18 cellular contexts compared by ENCODE assay signal in the genomic region with DNA sequence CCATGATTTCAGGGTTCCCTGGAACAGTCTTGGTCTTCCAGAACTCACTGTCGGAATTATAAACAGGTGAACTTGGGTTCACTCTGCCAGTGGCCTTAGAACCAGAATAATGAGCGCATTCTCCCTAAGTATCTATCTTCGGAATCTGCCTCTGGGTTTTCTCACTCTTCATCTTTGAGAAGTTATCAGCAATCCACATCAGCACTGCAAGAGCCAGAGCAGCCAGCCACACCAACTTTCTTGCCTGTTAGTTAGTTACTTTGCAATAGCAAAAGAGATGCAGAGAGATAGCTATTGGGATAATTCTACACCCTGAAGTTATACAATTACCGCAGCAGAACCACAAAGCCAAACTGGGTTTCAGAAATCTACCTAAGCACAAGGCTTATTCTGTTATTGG.
"Had no signal": no experiment of that assay in that cellular context is flagged by ENCODE, and none has a peak within 500 bp of the region (broad histone marks: within the 10 kb centered on the region; RNA-seq: fewer than 3 reads in every experiment).

No MANE protein-coding gene starts in this region.

- ATAC-seq: activated CD8-positive, alpha-beta T cell treated with anti-CD3 and anti-CD28 coated beads for 36 hours; body of pancreas; left colon; sciatic nerve; stimulated activated memory B cell treated with anti-CD40 and anti-IgM and Interleukin-4, amounts not matched to agents 10 μg/mL and 1 μg/mL and 100 μg/mL, for 72 hours had no signal

- H3K4me3 Mint-ChIP-seq: activated CD8-positive, alpha-beta T cell treated with anti-CD3 and anti-CD28 coated beads for 36 hours; immature natural killer cell; nephron; stimulated activated memory B cell treated with anti-CD40 and anti-IgM and Interleukin-4, amounts not matched to agents 10 μg/mL and 1 μg/mL and 100 μg/mL, for 72 hours had no signal

- H3K27me3 Mint-ChIP-seq: activated CD8-positive, alpha-beta T cell treated with anti-CD3 and anti-CD28 coated beads for 36 hours; stimulated activated memory B cell treated with anti-CD40 and anti-IgM and Interleukin-4, amounts not matched to agents 10 μg/mL and 1 μg/mL and 100 μg/mL, for 72 hours had no signal

- H3K9me3 ChIP-seq: body of pancreas, esophagus muscularis mucosa, spleen, tibial artery, vagina had no signal

- H3K9me3 Mint-ChIP-seq: activated CD8-positive, alpha-beta T cell treated with anti-CD3 and anti-CD28 coated beads for 36 hours; immature natural killer cell; nephron; stimulated activated memory B cell treated with anti-CD40 and anti-IgM and Interleukin-4, amounts not matched to agents 10 μg/mL and 1 μg/mL and 100 μg/mL, for 72 hours had no signal

- H3K27ac Mint-ChIP-seq: activated CD8-positive, alpha-beta T cell treated with anti-CD3 and anti-CD28 coated beads for 36 hours; nephron had no signal

- H3K4me1 Mint-ChIP-seq: nephron had no signal

- H3K4me1 ChIP-seq: vagina had no signal

- H3K27ac ChIP-seq: body of pancreas, esophagus muscularis mucosa, spleen, tibial artery, vagina had no signal

- H3K27me3 ChIP-seq: body of pancreas, dorsolateral prefrontal cortex, esophagus muscularis mucosa, spleen, tibial artery, vagina had no signal

- DNase-seq: activated CD4-positive, CD25-positive, alpha-beta regulatory T cell; activated CD8-positive, alpha-beta T cell treated with anti-CD3 and anti-CD28 coated beads for 36 hours; activated naive CD4-positive, alpha-beta T cell treated with anti-CD3 and anti-CD28 coated beads, Interleukin-2, amount 50 U/mL, for 16 hours; amniotic stem cell; body of pancreas; dorsolateral prefrontal cortex; glutamatergic neuron; immature natural killer cell; left colon; occipital lobe; spleen; stimulated activated CD4-positive, alpha-beta T cell treated with anti-CD3 and anti-CD28 coated beads, Interleukin-1b, Interleukin-23, amount 100 ng/mL, for 48 hours; tibial artery had no signal

- H3K4me3 ChIP-seq: body of pancreas, dorsolateral prefrontal cortex, esophagus muscularis mucosa, spleen, tibial artery, vagina had no signal
